In the genomic region with DNA sequence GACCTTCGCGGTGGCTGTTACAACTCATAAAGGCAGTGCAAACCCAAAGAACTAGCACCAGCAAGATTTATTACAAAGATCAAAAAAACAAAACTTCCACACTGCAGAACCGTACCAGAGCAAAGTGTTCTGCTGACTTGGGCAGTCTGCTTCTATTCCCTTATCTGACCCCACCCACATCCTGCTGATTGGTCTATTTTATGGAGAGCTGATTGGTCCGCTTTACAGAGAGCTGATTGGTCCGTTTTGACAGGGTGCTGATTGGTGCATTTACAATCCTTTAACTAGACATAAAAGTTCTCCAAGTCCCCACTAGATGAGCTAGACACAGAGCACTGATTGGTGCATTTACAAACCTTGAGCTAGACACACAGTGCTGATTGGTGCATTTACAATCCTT, we compare ENCODE assay signal across 1 cellular context. TPM values are rescaled to one million over a fixed set of nuclear protein-coding genes. Genes with fewer than 3 reads are reported as not detected.
"Had no signal": no experiment of that assay in that cellular context is flagged by ENCODE, and none has a peak within 500 bp of the region (broad histone marks: within the 10 kb centered on the region; RNA-seq: fewer than 3 reads in every experiment).

No MANE protein-coding gene starts in this region.

RNA-seq across cellular contexts. Expression of a gene that starts 31.2 kb away (rescaled TPM):
- total RNA-seq: H4 had no signal
